Comparison of ENCODE assay signal across 25 cellular contexts in the genomic region with DNA sequence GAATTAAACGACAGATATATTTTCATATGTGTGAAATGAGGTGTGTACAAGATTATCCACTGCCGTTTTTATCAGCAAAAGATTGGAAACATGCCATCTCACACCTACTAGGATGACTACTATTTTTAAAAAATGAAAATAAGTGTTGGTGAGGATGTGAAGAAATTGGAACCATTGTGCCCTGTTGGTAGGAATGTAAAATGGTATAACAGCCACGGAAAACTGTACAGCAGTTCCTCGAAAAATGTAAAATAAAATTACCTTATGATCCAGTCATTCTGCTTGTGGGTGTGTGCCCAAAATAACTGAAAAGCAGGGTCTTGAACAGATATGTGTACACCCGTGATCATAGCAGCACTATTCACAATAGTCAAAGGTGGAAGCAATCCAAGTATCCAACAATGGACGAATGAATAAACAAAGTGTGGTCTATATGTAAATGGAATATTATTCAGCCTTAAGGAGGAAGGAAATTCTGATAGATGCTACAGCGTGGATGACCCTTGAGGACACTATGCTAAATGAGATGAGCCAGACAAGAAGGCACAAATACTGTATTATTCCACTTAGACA. TPM values are rescaled to one million over a fixed set of nuclear protein-coding genes. Genes with fewer than 3 reads are reported as not detected.
A peak's percentile ranks its signal among the peaks of the same experiment; 100 is the strongest.
DNase-seq lines count a peak whose midpoint lies in the region; ATAC-seq and TF ChIP-seq lines count a peak whose summit lies in the region.
"Had no signal": no experiment of that assay in that cellular context is flagged by ENCODE, and none has a peak within 500 bp of the region (broad histone marks: within the 10 kb centered on the region; RNA-seq: fewer than 3 reads in every experiment).

No MANE protein-coding gene starts in this region.

- no peaks in the 10 kb centered on the region for H3K9me2 ChIP-seq in PC-3 (replicated peaks; ENCODE audit: low read length)

- H4K20me1 ChIP-seq in PC-3 (ENCODE audit: low read length) = no peaks in the 10 kb centered on the region

- H3K27ac Mint-ChIP-seq in endodermal cell = no peak overlapping the region
- H3K27ac Mint-ChIP-seq: activated naive CD8-positive, alpha-beta T cell treated with anti-CD3 and anti-CD28 coated beads for 36 hours; activated T-helper 17 cell treated with anti-CD3 and anti-CD28 coated beads, Interleukin-2, amount 50 U/mL, for 72 hours; stimulated activated naive CD8-positive, alpha-beta T cell treated with anti-CD3 and anti-CD28 coated beads, Interleukin-15, Interleukin-2, amounts not matched to agents 100 ng/mL and 50 ng/mL, for 24 hours; T-helper 2 cell treated with Interferon-gamma antibody and Interleukin-4, amounts not matched to agents 5 μg/mL and 100 μg/mL, for 36 hours; type B pancreatic cell had no signal

- no TSS peak for BruUV-seq in PC-3 (replicated peaks; lab: Mats Ljungman, UMichigan)

- no peak for DNase-seq in AG04450 (ENCODE audit: low read depth, low spot score)
- no peak for DNase-seq in PC-3
- no peak for DNase-seq in endodermal cell
- peak; percentile 85 for DNase-seq in pons (ENCODE audit: low spot score)
- no peak for DNase-seq in GM20000 (ENCODE audit: low spot score)
- DNase-seq in NCI-H1092 (lab: John Stamatoyannopoulos, UW) = no peak
- no peak for DNase-seq in GM19238 (ENCODE audit: insufficient read length, low spot score)
- DNase-seq: ACHN; activated CD8-positive, alpha-beta memory T cell treated with anti-CD3 and anti-CD28 coated beads, Interleukin-2, amount 50 U/mL, for 4 hours; activated naive CD8-positive, alpha-beta T cell treated with anti-CD3 and anti-CD28 coated beads for 36 hours; DMS 273 treated with DMSO at 0.1 percent for 48 hours; KBM-7; lower lobe of right lung; MM.1S; NCI-H524 treated with DMSO at 0.1 percent for 48 hours; stimulated activated CD4-positive, alpha-beta T cell treated with anti-CD3 and anti-CD28 coated beads, Interleukin-4, amount 100 ng/mL, for 4 hours had no signal

- no peak overlapping the region for H3K4me2 ChIP-seq in PC-3 (ENCODE audit: low read length)

- H3K4me1 Mint-ChIP-seq in endodermal cell = peaks cover 2% of the 10 kb centered on the region
- H3K4me1 Mint-ChIP-seq: activated T-helper 17 cell treated with anti-CD3 and anti-CD28 coated beads, Interleukin-2, amount 50 U/mL, for 72 hours had no signal

- H3K4me3 ChIP-seq in AG04450 (ENCODE audit: low read depth, low read length) = no peak overlapping the region
- no peak overlapping the region for H3K4me3 ChIP-seq in PC-3 (ENCODE audit: low read length)
- no peak overlapping the region for H3K4me3 ChIP-seq in endodermal cell (ENCODE audit: low read length)
- H3K4me3 ChIP-seq: coronary artery, HAP-1, lower lobe of right lung had no signal

- ATAC-seq in PC-3 (no peak), HG02763 (IDR thresholded peaks at IDR 0.05; ENCODE audit: unreplicated experiment) (no peak)
- ATAC-seq: activated T-helper 17 cell treated with anti-CD3 and anti-CD28 coated beads, Interleukin-2, amount 50 U/mL, for 72 hours; lower lobe of right lung had no signal

- no peaks in the 10 kb centered on the region for H3K79me2 ChIP-seq in PC-3 (ENCODE audit: low read length)

- no peak overlapping the region for H3K27ac ChIP-seq in AG04450 (ENCODE audit: low read depth, low read length)
- no peak overlapping the region for H3K27ac ChIP-seq in PC-3 (ENCODE audit: low read length)
- H3K27ac ChIP-seq in endodermal cell (ENCODE audit: low read depth, low read length) = no peak overlapping the region
- H3K27ac ChIP-seq: coronary artery, lower lobe of right lung, VCaP had no signal

- H2AFZ ChIP-seq in PC-3 (ENCODE audit: low read length) = no peak overlapping the region

- 93% methylated on average over 4 to 6 of the region's 7 CpGs for WGBS in endodermal cell (ENCODE audit: insufficient coverage in 1 of 2, insufficient read length in 1 of 2), 2 experiments

- H3K4me1 ChIP-seq in PC-3 (ENCODE audit: insufficient read depth, low read length) (peaks cover 24% of the 10 kb centered on the region), endodermal cell (ENCODE audit: control insufficient read depth, insufficient read depth, low read length) (peaks cover 2% of the 10 kb centered on the region)

- POLR2A ChIA-PET in AG04450 (lab: Yijun Ruan, JAX) (no interaction called here), PC-3 (lab: Charles Lee; ENCODE audit: unreplicated experiment) (no interaction called here)

- H3K27me3 Mint-ChIP-seq in endodermal cell (ENCODE audit: insufficient read depth) = peaks cover 3% of the 10 kb centered on the region
- H3K27me3 Mint-ChIP-seq: activated naive CD8-positive, alpha-beta T cell treated with anti-CD3 and anti-CD28 coated beads for 36 hours had no signal

- H3K9ac ChIP-seq in PC-3 (ENCODE audit: low read length) = no peak overlapping the region
- H3K9ac ChIP-seq in endodermal cell (ENCODE audit: extremely low read depth, low read length, poor library complexity, severe bottlenecking) = no peak overlapping the region

- no peaks in the 10 kb centered on the region for H3F3A ChIP-seq in PC-3 (ENCODE audit: low read length, unreplicated experiment)

- no peaks in the 10 kb centered on the region for H3K36me3 Mint-ChIP-seq in endodermal cell (ENCODE audit: low read depth)
- H3K36me3 Mint-ChIP-seq: activated naive CD8-positive, alpha-beta T cell treated with anti-CD3 and anti-CD28 coated beads for 36 hours; type B pancreatic cell had no signal

- intact Hi-C loops in PC-3 (cut with micrococcal nuclease) = no loop called here

- CTCF ChIA-PET in AG04450 (lab: Charles Lee) = interaction anchor here (7.6 kb wide), 1 partner anchor 44 kb away, joined by 190 read pairs; no protein-coding TSS in a partner anchor
- CTCF ChIA-PET in PC-3 (lab: Charles Lee) = no interaction called here

- H3K9me3 ChIP-seq in AG04450 (ENCODE audit: control insufficient read depth, insufficient read depth, low read length) = peaks cover 4% of the 10 kb centered on the region; the same call in 1 of the 2 replicates
- no peaks in the 10 kb centered on the region for H3K9me3 ChIP-seq in PC-3 (ENCODE audit: low read length)
- H3K9me3 ChIP-seq in endodermal cell (ENCODE audit: control insufficient read depth, low read length) = peaks cover 5% of the 10 kb centered on the region
- H3K9me3 ChIP-seq: HAP-1, lower lobe of right lung had no signal

- no peak overlapping the region for H3K4me3 Mint-ChIP-seq in endodermal cell
- H3K4me3 Mint-ChIP-seq: activated naive CD8-positive, alpha-beta T cell treated with anti-CD3 and anti-CD28 coated beads for 36 hours; activated T-helper 17 cell treated with anti-CD3 and anti-CD28 coated beads, Interleukin-2, amount 50 U/mL, for 72 hours; brain; stimulated activated naive CD8-positive, alpha-beta T cell treated with anti-CD3 and anti-CD28 coated beads, Interleukin-15, Interleukin-2, amounts not matched to agents 100 ng/mL and 50 ng/mL, for 24 hours; T-helper 2 cell treated with Interferon-gamma antibody and Interleukin-4, amounts not matched to agents 5 μg/mL and 100 μg/mL, for 36 hours; type B pancreatic cell had no signal

- H3K36me3 ChIP-seq in PC-3 (ENCODE audit: low read depth, low read length) (no peaks in the 10 kb centered on the region), endodermal cell (ENCODE audit: control insufficient read depth, insufficient read depth, low read length) (no peaks in the 10 kb centered on the region)
- H3K36me3 ChIP-seq: HAP-1, lower lobe of right lung had no signal

- H3K27me3 ChIP-seq in AG04450 (ENCODE audit: control insufficient read depth, insufficient read depth, low read length) = peaks cover 4% of the 10 kb centered on the region
- H3K27me3 ChIP-seq in PC-3 (ENCODE audit: low read length) = no peaks in the 10 kb centered on the region
- H3K27me3 ChIP-seq in endodermal cell (ENCODE audit: control insufficient read depth, insufficient read depth, low read length, poor library complexity, severe bottlenecking) = no peaks in the 10 kb centered on the region

- peak; percentile 22; the same call in 1 of the 2 replicates for TF ChIP-seq CTCF in AG04450 (IDR thresholded peaks at IDR 0.05; ENCODE audit: low read depth, low read length)
- 0 out of 2 replicates have a peak, but pooled peaks have one; percentile 10 for TF ChIP-seq CTCF in PC-3 (conservative IDR thresholded peaks at IDR 0.05; ENCODE audit: low read depth, low read length)
- peak; percentile 17 for TF ChIP-seq CTCF in endodermal cell (conservative IDR thresholded peaks at IDR 0.05)
- no peak for TF ChIP-seq CTCF in GM20000 (IDR thresholded peaks at IDR 0.05; ENCODE audit: extremely low read depth, missing control alignments)

- peaks cover 7% of the 10 kb centered on the region for H3K9me3 Mint-ChIP-seq in endodermal cell
- H3K9me3 Mint-ChIP-seq: activated naive CD8-positive, alpha-beta T cell treated with anti-CD3 and anti-CD28 coated beads for 36 hours; activated T-helper 17 cell treated with anti-CD3 and anti-CD28 coated beads, Interleukin-2, amount 50 U/mL, for 72 hours; stimulated activated naive CD8-positive, alpha-beta T cell treated with anti-CD3 and anti-CD28 coated beads, Interleukin-15, Interleukin-2, amounts not matched to agents 100 ng/mL and 50 ng/mL, for 24 hours had no signal

RNA-seq across cellular contexts. Expression of gene CCN5, which starts 27.0 kb away (rescaled TPM):
- polyA plus RNA-seq in AG04450 (2011; rRNA removed) = 0.37 and 0.50 TPM in 2 replicates
- 0.18 TPM in 1 of 2 replicates, not detected in the other for polyA minus RNA-seq in AG04450 (2011; rRNA and poly(A)+ RNA removed)
- 0.26 TPM in 1 of 2 replicates, not detected in the other for total RNA-seq in PC-3 (2014; rRNA removed)
- not detected for total RNA-seq in endodermal cell
- polyA plus RNA-seq in endodermal cell (2013, experiment 1 of 2) = not detected
- not detected for polyA plus RNA-seq in endodermal cell (2013, experiment 2 of 2)
- total RNA-seq: activated naive CD8-positive, alpha-beta T cell treated with anti-CD3 and anti-CD28 coated beads for 36 hours; activated T-helper 17 cell treated with anti-CD3 and anti-CD28 coated beads, Interleukin-2, amount 50 U/mL, for 72 hours had no signal

RNA-seq across cellular contexts. Expression of gene ADA, which starts 36.6 kb away (rescaled TPM):
- 12.5 and 12.6 TPM in 2 replicates for polyA plus RNA-seq in AG04450 (2011; rRNA removed)
- polyA minus RNA-seq in AG04450 (2011; rRNA and poly(A)+ RNA removed) = 9.6 and 14.4 TPM in 2 replicates
- total RNA-seq in PC-3 (2014; rRNA removed) (12.4 and 13.0 TPM in 2 replicates), endodermal cell (10 to 100 TPM; 12.8 to 15.9 TPM)
- polyA plus RNA-seq in endodermal cell (2013, experiment 1 of 2) = 23.0 TPM
- polyA plus RNA-seq in endodermal cell (2013, experiment 2 of 2) = 25.8 TPM

RNA-seq across cellular contexts. Expression of gene KCNK15, which starts 57.5 kb away (rescaled TPM):
- polyA plus RNA-seq in AG04450 (2011; rRNA removed) = not detected in 2 replicates
- not detected in 2 replicates for polyA minus RNA-seq in AG04450 (2011; rRNA and poly(A)+ RNA removed)
- total RNA-seq in PC-3 (2014; rRNA removed) (2.8 and 3.0 TPM in 2 replicates), endodermal cell (under 1 TPM; 0.15 to 0.22 TPM)
- polyA plus RNA-seq in endodermal cell (2013, experiment 1 of 2) = 0.07 TPM
- polyA plus RNA-seq in endodermal cell (2013, experiment 2 of 2) = not detected
